14 cellular contexts compared by ENCODE assay signal in the genomic region with DNA sequence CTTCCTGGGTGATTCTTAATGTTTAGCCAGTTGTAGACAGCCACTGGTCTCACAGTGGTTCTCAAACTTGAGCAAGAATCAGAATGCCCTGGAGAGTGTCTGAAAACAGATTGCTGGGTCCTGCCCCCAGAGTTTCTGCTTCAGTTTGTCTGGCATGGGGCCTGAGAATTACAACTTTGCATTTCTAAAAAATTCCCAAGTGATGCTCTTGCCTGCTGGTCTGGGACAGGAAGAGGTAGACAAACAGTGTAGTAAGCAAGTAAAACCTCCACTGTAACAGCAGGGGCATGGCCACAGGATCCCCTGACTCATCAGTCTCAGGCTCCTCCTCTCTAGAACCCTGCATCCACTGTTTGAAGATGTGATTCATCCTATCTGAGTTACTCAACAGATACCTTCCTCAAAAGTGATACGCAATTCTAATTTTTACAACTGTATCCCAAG. TPM values are rescaled to one million over a fixed set of nuclear protein-coding genes. Genes with fewer than 3 reads are reported as not detected.
DNase-seq lines count a peak whose midpoint lies in the region; ATAC-seq and TF ChIP-seq lines count a peak whose summit lies in the region.
"Had no signal": no experiment of that assay in that cellular context is flagged by ENCODE, and none has a peak within 500 bp of the region (broad histone marks: within the 10 kb centered on the region; RNA-seq: fewer than 3 reads in every experiment).

No MANE protein-coding gene starts in this region.

- no peak overlapping the region; the same call in 1 of the 2 replicates for H3K9ac ChIP-seq in SK-N-SH

- peaks cover 17% of the 10 kb centered on the region for H3K36me3 ChIP-seq in ACC112 (ENCODE audit: insufficient read depth, low read length)
- H3K36me3 ChIP-seq in SK-N-SH (replicated peaks in 1 of 2; ENCODE audit: control insufficient read depth in 1 of 2, insufficient read depth in 2 of 2, low read length in 1 of 2): peaks cover 25 to 34% of the 10 kb centered on the region in 2 experiments
- H3K36me3 ChIP-seq: transverse colon had no signal

- H2AFZ ChIP-seq in ACC112 (ENCODE audit: low read length, unreplicated experiment): no peak overlapping the region
- H2AFZ ChIP-seq in SK-N-SH (ENCODE audit: low read depth): no peak overlapping the region

- no peak for TF ChIP-seq CTCF in SK-N-SH (IDR thresholded peaks at IDR 0.05)

- no peaks in the 10 kb centered on the region for H3K27me3 ChIP-seq in ACC112 (ENCODE audit: insufficient read depth, low read length)
- no peaks in the 10 kb centered on the region for H3K27me3 ChIP-seq in SK-N-SH (ENCODE audit: insufficient read depth)
- H3K27me3 ChIP-seq: spleen, transverse colon had no signal

- no peaks in the 10 kb centered on the region for H3K9me3 ChIP-seq in SK-N-SH
- H3K9me3 ChIP-seq: left ventricle myocardium inferior, spleen, transverse colon had no signal

- H3K27ac ChIP-seq in ACC112 (ENCODE audit: low read depth, low read length): peak overlapping the region; percentile 92
- H3K27ac ChIP-seq in SK-N-SH (ENCODE audit: low read depth in 2 of 2, low read length in 1 of 2): peak overlapping the region; percentile 22 to 94; a peak in 3 of 4 replicates
- H3K27ac ChIP-seq: left ventricle myocardium inferior, spleen, transverse colon had no signal

- ATAC-seq in GM18870 (IDR thresholded peaks at IDR 0.05; ENCODE audit: unreplicated experiment): no peak

- H3K4me3 ChIP-seq in ACC112 (ENCODE audit: low read depth, low read length) (no peak overlapping the region), SK-N-SH (ENCODE audit: low read depth in 2 of 2, low read length in 1 of 2) (no peak overlapping the region)
- H3K4me3 ChIP-seq: left ventricle myocardium inferior, spleen, transverse colon had no signal

- H3K4me1 ChIP-seq in ACC112 (ENCODE audit: control insufficient read depth, insufficient read depth, low read length, unreplicated experiment): peaks cover 61% of the 10 kb centered on the region
- peaks cover 0 to 48% of the 10 kb centered on the region in 2 experiments for H3K4me1 ChIP-seq in SK-N-SH (ENCODE audit: control insufficient read depth in 1 of 2, insufficient read depth in 2 of 2, low read depth in 1 of 2, low read length in 1 of 2)

- H3K79me2 ChIP-seq in ACC112 (ENCODE audit: control insufficient read depth, insufficient read depth, low read length, unreplicated experiment): no peaks in the 10 kb centered on the region
- peaks cover 12% of the 10 kb centered on the region for H3K79me2 ChIP-seq in SK-N-SH (ENCODE audit: insufficient read depth)

- TF ChIP-seq RAD21 in SK-N-SH (IDR thresholded peaks at IDR 0.05; ENCODE audit: low read length): no peak

- H3F3A ChIP-seq in SK-N-SH (replicated peaks; ENCODE audit: insufficient read depth): peaks cover 52% of the 10 kb centered on the region

- POLR2A ChIA-PET in SK-N-SH (lab: Yijun Ruan, JAX): no interaction called here

- peak overlapping the region; percentile 48; the same call in 1 of the 2 replicates for H3K4me2 ChIP-seq in SK-N-SH

- no peaks in the 10 kb centered on the region for H3K9me2 ChIP-seq in SK-N-SH

- TF ChIP-seq EP300 in SK-N-SH (IDR thresholded peaks at IDR 0.05; ENCODE audit: borderline replicate concordance in 1 of 2, low read depth in 1 of 2, low read length in 1 of 2): no peak; a peak in 1 of 4 replicates

- CTCF ChIA-PET in SK-N-SH (lab: Yijun Ruan, JAX): interaction anchor here (1.3 to 1.7 kb wide), 3 partner anchors 9 to 36 kb away, joined by 3 to 7 read pairs (median 4); a partner anchor contains a TSS

- no peaks in the 10 kb centered on the region for H4K20me1 ChIP-seq in SK-N-SH (ENCODE audit: insufficient read depth)

- 0% methylated on average over 1 of the region's 1 CpG for WGBS in SK-N-SH (ENCODE audit: low lambda C conversion rate)

- DNase-seq in H4 (ENCODE audit: low spot score) (peak; percentile 82), SK-N-SH (no peak), glomerular visceral epithelial cell (ENCODE audit: extremely low spot score) (peak; percentile 81), UCSD-AML1 (lab: John Stamatoyannopoulos, UW; ENCODE audit: unreplicated experiment) (no peak), D341Med (ENCODE audit: low spot score) (no peak), NCI-H526 treated with DMSO at 0.1 percent for 48 hours (lab: John Stamatoyannopoulos, UW) (no peak)
- DNase-seq: activated CD4-positive, CD25-positive, alpha-beta regulatory T cell treated with anti-CD3 and anti-CD28 coated beads, Interleukin-2, amount 50 U/mL, for 72 hours; cerebellar nuclear complex; left ventricle myocardium inferior; NCI-H345; spleen; transverse colon had no signal

TF ChIP-seq in SK-N-SH, 30 proteins besides CTCF, POLR2A, EP300 and RAD21 (continues in another document):
- TF ChIP-seq GABPA (IDR thresholded peaks at IDR 0.05; ENCODE audit: low read depth) (no peak), TEAD4 (IDR thresholded peaks at IDR 0.05; ENCODE audit: borderline replicate concordance, insufficient read depth) (peak; percentile 49; the same call in 1 of the 2 replicates), YY1 (IDR thresholded peaks at IDR 0.05; ENCODE audit: low read depth) (no peak), NFIC (IDR thresholded peaks at IDR 0.05; ENCODE audit: borderline replicate concordance) (peak; percentile 71; the same call in 1 of the 2 replicates), JUND (IDR thresholded peaks at IDR 0.05) (peak; percentile 87), ELF1 (IDR thresholded peaks at IDR 0.05) (no peak), TCF12 (IDR thresholded peaks at IDR 0.05) (peak; percentile 66), RXRA (IDR thresholded peaks at IDR 0.05; ENCODE audit: borderline replicate concordance, low read depth) (no peak), FOXM1 (IDR thresholded peaks at IDR 0.05; ENCODE audit: low read depth) (no peak), MEF2A (IDR thresholded peaks at IDR 0.05; ENCODE audit: borderline replicate concordance, low read depth) (no peak), SIN3A (IDR thresholded peaks at IDR 0.05; ENCODE audit: borderline replicate concordance, low read depth, low read length) (peak; percentile 54; the same call in 1 of the 2 replicates), FOSL2 (IDR thresholded peaks at IDR 0.05; ENCODE audit: borderline replicate concordance, low read depth) (peak; percentile 95)
- TF ChIP-seq, protein P1, sequence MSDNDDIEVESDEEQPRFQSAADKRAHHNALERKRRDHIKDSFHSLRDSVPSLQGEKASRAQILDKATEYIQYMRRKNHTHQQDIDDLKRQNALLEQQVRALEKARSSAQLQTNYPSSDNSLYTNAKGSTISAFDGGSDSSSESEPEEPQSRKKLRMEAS (IDR thresholded peaks at IDR 0.05; ENCODE audit: low read depth): peak; percentile 48; the same call in 1 of the 2 replicates
- TF ChIP-seq, protein P2, sequence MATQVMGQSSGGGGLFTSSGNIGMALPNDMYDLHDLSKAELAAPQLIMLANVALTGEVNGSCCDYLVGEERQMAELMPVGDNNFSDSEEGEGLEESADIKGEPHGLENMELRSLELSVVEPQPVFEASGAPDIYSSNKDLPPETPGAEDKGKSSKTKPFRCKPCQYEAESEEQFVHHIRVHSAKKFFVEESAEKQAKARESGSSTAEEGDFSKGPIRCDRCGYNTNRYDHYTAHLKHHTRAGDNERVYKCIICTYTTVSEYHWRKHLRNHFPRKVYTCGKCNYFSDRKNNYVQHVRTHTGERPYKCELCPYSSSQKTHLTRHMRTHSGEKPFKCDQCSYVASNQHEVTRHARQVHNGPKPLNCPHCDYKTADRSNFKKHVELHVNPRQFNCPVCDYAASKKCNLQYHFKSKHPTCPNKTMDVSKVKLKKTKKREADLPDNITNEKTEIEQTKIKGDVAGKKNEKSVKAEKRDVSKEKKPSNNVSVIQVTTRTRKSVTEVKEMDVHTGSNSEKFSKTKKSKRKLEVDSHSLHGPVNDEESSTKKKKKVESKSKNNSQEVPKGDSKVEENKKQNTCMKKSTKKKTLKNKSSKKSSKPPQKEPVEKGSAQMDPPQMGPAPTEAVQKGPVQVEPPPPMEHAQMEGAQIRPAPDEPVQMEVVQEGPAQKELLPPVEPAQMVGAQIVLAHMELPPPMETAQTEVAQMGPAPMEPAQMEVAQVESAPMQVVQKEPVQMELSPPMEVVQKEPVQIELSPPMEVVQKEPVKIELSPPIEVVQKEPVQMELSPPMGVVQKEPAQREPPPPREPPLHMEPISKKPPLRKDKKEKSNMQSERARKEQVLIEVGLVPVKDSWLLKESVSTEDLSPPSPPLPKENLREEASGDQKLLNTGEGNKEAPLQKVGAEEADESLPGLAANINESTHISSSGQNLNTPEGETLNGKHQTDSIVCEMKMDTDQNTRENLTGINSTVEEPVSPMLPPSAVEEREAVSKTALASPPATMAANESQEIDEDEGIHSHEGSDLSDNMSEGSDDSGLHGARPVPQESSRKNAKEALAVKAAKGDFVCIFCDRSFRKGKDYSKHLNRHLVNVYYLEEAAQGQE (IDR thresholded peaks at IDR 0.05; ENCODE audit: low read depth, low read length): no peak
- TF ChIP-seq, protein P3, sequence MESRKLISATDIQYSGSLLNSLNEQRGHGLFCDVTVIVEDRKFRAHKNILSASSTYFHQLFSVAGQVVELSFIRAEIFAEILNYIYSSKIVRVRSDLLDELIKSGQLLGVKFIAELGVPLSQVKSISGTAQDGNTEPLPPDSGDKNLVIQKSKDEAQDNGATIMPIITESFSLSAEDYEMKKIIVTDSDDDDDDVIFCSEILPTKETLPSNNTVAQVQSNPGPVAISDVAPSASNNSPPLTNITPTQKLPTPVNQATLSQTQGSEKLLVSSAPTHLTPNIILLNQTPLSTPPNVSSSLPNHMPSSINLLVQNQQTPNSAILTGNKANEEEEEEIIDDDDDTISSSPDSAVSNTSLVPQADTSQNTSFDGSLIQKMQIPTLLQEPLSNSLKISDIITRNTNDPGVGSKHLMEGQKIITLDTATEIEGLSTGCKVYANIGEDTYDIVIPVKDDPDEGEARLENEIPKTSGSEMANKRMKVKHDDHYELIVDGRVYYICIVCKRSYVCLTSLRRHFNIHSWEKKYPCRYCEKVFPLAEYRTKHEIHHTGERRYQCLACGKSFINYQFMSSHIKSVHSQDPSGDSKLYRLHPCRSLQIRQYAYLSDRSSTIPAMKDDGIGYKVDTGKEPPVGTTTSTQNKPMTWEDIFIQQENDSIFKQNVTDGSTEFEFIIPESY (IDR thresholded peaks at IDR 0.05; ENCODE audit: borderline replicate concordance, low read depth): no peak

RNA-seq across cellular contexts. Expression of a gene that starts 36.5 kb away (rescaled TPM):
- 4.5 and 6.3 TPM in 2 replicates for total RNA-seq in H4 (2014; rRNA removed; shearing (Covaris generic))
- 6.4 and 8.0 TPM in 2 replicates for polyA plus RNA-seq in SK-N-SH (2012; rRNA removed)
- 2.7 and 3.3 TPM in 2 replicates for polyA plus RNA-seq in SK-N-SH (2012; cell fraction: cytosol; rRNA removed)
- 42.4 and 46.4 TPM in 2 replicates for polyA plus RNA-seq in SK-N-SH (2012; cell fraction: nucleus; rRNA removed)

RNA-seq across cellular contexts. Expression of a gene that starts 53.3 kb away (rescaled TPM):
- total RNA-seq in H4 (2014; rRNA removed; shearing (Covaris generic)): not detected in 2 replicates
- not detected in 2 replicates for polyA plus RNA-seq in SK-N-SH (2012; rRNA removed)
- polyA plus RNA-seq in SK-N-SH (2012; cell fraction: cytosol; rRNA removed): not detected in 2 replicates
- not detected in 2 replicates for polyA plus RNA-seq in SK-N-SH (2012; cell fraction: nucleus; rRNA removed)
- total RNA-seq: left ventricle myocardium inferior, spleen, transverse colon had no signal
- polyA plus RNA-seq: spleen had no signal

Comparison
In these comparisons a context has a peak if more than half of its experiments do, and no peak if none do; other contexts are left out.
1. DNase-seq: peak in H4 (single experiment) and glomerular visceral epithelial cell (single experiment); none in SK-N-SH (single experiment), UCSD-AML1 (single experiment), D341Med (single experiment) and NCI-H526 treated with DMSO at 0.1 percent for 48 hours (single experiment).